8 cellular contexts compared by ENCODE assay signal in genomic region chr17:1186923-1187771, GRCh38. TPM values are rescaled to one million over a fixed set of nuclear protein-coding genes. Genes with fewer than 3 reads are reported as not detected.
DNase-seq lines count a peak whose midpoint lies in the region; ATAC-seq and TF ChIP-seq lines count a peak whose summit lies in the region.

No MANE protein-coding gene starts in this region.

- no peak overlapping the region for H3K27ac ChIP-seq in colonic mucosa

- intact Hi-C loops in colonic mucosa (cut with DNase I) = loop anchor here (5.0 kb wide), 1 partner anchor 65 kb away; no protein-coding TSS in a partner anchor
- intact Hi-C loops in left colon (cut with DNase I, micrococcal nuclease) = loop anchor here (5.0 to 10.0 kb wide), 2 partner anchors 62 to 65 kb away; no protein-coding TSS in a partner anchor

- no peaks in the 10 kb centered on the region for H3K36me3 ChIP-seq in colonic mucosa

- peak; percentile 93 for ATAC-seq in left colon

- peak; percentile 46 for DNase-seq in NCI-H345 (lab: John Stamatoyannopoulos, UW)
- DNase-seq in NCI-H345 treated with DMSO at 0.1 percent for 48 hours (lab: John Stamatoyannopoulos, UW; ENCODE audit: unreplicated experiment) = no peak
- DNase-seq in NCI-H2227 treated with DMSO at 0.1 percent for 48 hours (lab: John Stamatoyannopoulos, UW) = peak; percentile 37
- DNase-seq in activated CD4-positive, alpha-beta T cell treated with anti-CD3 and anti-CD28 coated beads for 4 hours = peak; percentile 66
- peak; percentile 79 for DNase-seq in colonic mucosa
- peak; percentile 79 for DNase-seq in left colon
- peak; percentile 79 to 81 for DNase-seq in stimulated activated CD4-positive, alpha-beta T cell treated with anti-CD3 and anti-CD28 coated beads, Interleukin-2, amount 100 ng/mL, for 24 hours
- no peak for DNase-seq in NCI-H2029 treated with DMSO at 0.1 percent for 48 hours (lab: John Stamatoyannopoulos, UW)

- no peak overlapping the region for H3K4me3 ChIP-seq in colonic mucosa

- no peaks in the 10 kb centered on the region for H3K27me3 ChIP-seq in colonic mucosa

- no peaks in the 10 kb centered on the region for H3K9me3 ChIP-seq in colonic mucosa

- peak overlapping the region in 1 of 2 donors; percentile 12 for H3K9ac ChIP-seq in colonic mucosa (ENCODE audit: low read depth in 2 of 2, low read length in 2 of 2)

- no peaks in the 10 kb centered on the region for H3K4me1 ChIP-seq in colonic mucosa

- peak; percentile 99 for TF ChIP-seq CTCF in colonic mucosa (IDR thresholded peaks at IDR 0.05)

RNA-seq across cellular contexts. Expression of gene ABR, which starts 7.4 kb away (rescaled TPM):
- total RNA-seq in colonic mucosa (100 to 1,000 TPM; 243 to 326 TPM), left colon (100 to 1,000 TPM; 310 to 373 TPM)

Comparison
In these comparisons a context has a peak if more than half of its experiments do, and no peak if none do; other contexts are left out.
1. DNase-seq: peak in NCI-H345 (single experiment), NCI-H2227 treated with DMSO at 0.1 percent for 48 hours (single experiment), activated CD4-positive, alpha-beta T cell treated with anti-CD3 and anti-CD28 coated beads for 4 hours (2 of 2), colonic mucosa (single experiment), left colon (2 of 2) and stimulated activated CD4-positive, alpha-beta T cell treated with anti-CD3 and anti-CD28 coated beads, Interleukin-2, amount 100 ng/mL, for 24 hours (2 of 2); none in NCI-H345 treated with DMSO at 0.1 percent for 48 hours (single experiment) and NCI-H2029 treated with DMSO at 0.1 percent for 48 hours (single experiment).